In genomic region chr7:99580778-99581332, GRCh38 we compare ENCODE assay signal across 9 cellular contexts. TPM values are rescaled to one million over a fixed set of nuclear protein-coding genes. Genes with fewer than 3 reads are reported as not detected.
A peak's percentile ranks its signal among the peaks of the same experiment; 100 is the strongest.
DNase-seq lines count a peak whose midpoint lies in the region; ATAC-seq and TF ChIP-seq lines count a peak whose summit lies in the region.
"Not testable (repeated sequence)": the region's sequence is repeated elsewhere in the genome, so short reads cannot be mapped to it uniquely, and the experiment has no call there.
"Had no signal": no experiment of that assay in that cellular context is flagged by ENCODE, and none has a peak within 500 bp of the region (broad histone marks: within the 10 kb centered on the region; RNA-seq: fewer than 3 reads in every experiment).

No MANE protein-coding gene starts in this region.

- H3K4me3 ChIP-seq in SK-N-MC (peak overlapping the region; percentile 81), duodenal mucosa (ENCODE audit: low read depth in 1 of 2, low read length in 2 of 2) (peak overlapping the region; percentile 67 to 77), right cardiac atrium (ENCODE audit: low read length) (peak overlapping the region; percentile 52), mucosa of rectum (ENCODE audit: low read length in 2 of 2) (peak overlapping the region; percentile 70 to 78), retinal pigment epithelial cell (ENCODE audit: low read length) (peak overlapping the region; percentile 58)

- H3K9me3 Mint-ChIP-seq in Calu3 (ENCODE audit: low read depth, unreplicated experiment); activated naive CD8-positive, alpha-beta T cell (ENCODE audit: low read depth); type B pancreatic cell: not testable (repeated sequence)

- H3K4me1 Mint-ChIP-seq in Calu3 (ENCODE audit: low read depth, unreplicated experiment); type B pancreatic cell (ENCODE audit: unreplicated experiment): not testable (repeated sequence)
- H3K4me1 Mint-ChIP-seq in activated naive CD8-positive, alpha-beta T cell (ENCODE audit: low read depth) = peaks cover 18% of the 10 kb centered on the region

- WGBS in right cardiac atrium = 55% methylated on average over 4 of the region's 4 CpGs

- not testable (repeated sequence) for TF ChIP-seq CTCF in Calu3 (IDR thresholded peaks at IDR 0.05; ENCODE audit: unreplicated experiment); retinal pigment epithelial cell (conservative IDR thresholded peaks at IDR 0.05; ENCODE audit: low read depth, low read length); type B pancreatic cell (conservative IDR thresholded peaks at IDR 0.05)

- H3K27ac Mint-ChIP-seq in Calu3 (ENCODE audit: unreplicated experiment) = not testable (repeated sequence)
- peak overlapping the region; percentile 96 for H3K27ac Mint-ChIP-seq in activated naive CD8-positive, alpha-beta T cell
- H3K27ac Mint-ChIP-seq in type B pancreatic cell = peak overlapping the region; percentile 71

- not testable (repeated sequence) for H3K27me3 ChIP-seq in duodenal mucosa (ENCODE audit: control insufficient read depth in 1 of 2, insufficient read depth in 2 of 2, low read length in 2 of 2); right cardiac atrium (ENCODE audit: control insufficient read depth, insufficient read depth); mucosa of rectum (ENCODE audit: control insufficient read depth in 2 of 2, insufficient read depth in 2 of 2, low read length in 2 of 2)

- DNase-seq in Calu3; SK-N-MC (ENCODE audit: low read depth, low spot score); right cardiac atrium; retinal pigment epithelial cell (ENCODE audit: low read depth); type B pancreatic cell (ENCODE audit: extremely low spot score, unreplicated experiment): not testable (repeated sequence)

- H3K4me1 ChIP-seq in duodenal mucosa (ENCODE audit: control insufficient read depth in 1 of 2, insufficient read depth in 2 of 2, low read length in 2 of 2) (peaks cover 0 to 12% of the 10 kb centered on the region in 2 donors), mucosa of rectum (ENCODE audit: control insufficient read depth in 2 of 2, insufficient read depth in 2 of 2, low read length in 2 of 2) (peaks cover 11 to 12% of the 10 kb centered on the region in 2 donors)
- H3K4me1 ChIP-seq in right cardiac atrium (ENCODE audit: control insufficient read depth, insufficient read depth, low read length) = not testable (repeated sequence)

- BruUV-seq in Calu3 (replicated peaks; lab: Mats Ljungman, UMichigan) = not testable (repeated sequence)

- H3K4me3 Mint-ChIP-seq in Calu3 (ENCODE audit: low read depth, unreplicated experiment) = peak overlapping the region; percentile 61
- H3K4me3 Mint-ChIP-seq in activated naive CD8-positive, alpha-beta T cell = peak overlapping the region; percentile 90
- H3K4me3 Mint-ChIP-seq in type B pancreatic cell = peak overlapping the region; percentile 93

- H3K9ac ChIP-seq in SK-N-MC (ENCODE audit: insufficient read length) (peak overlapping the region; percentile 53), duodenal mucosa (ENCODE audit: low read depth in 1 of 2, low read length in 2 of 2) (peak overlapping the region; percentile 52 to 59), mucosa of rectum (ENCODE audit: low read depth in 1 of 2, low read length in 2 of 2) (peak overlapping the region; percentile 68 to 70)

- ATAC-seq in right cardiac atrium = not testable (repeated sequence)

- H3K36me3 Mint-ChIP-seq in Calu3 (ENCODE audit: insufficient read depth, unreplicated experiment); activated naive CD8-positive, alpha-beta T cell; type B pancreatic cell: not testable (repeated sequence)

- intact Hi-C loops in Calu3 (cut with micrococcal nuclease; ENCODE audit: unreplicated experiment); right cardiac atrium (cut with DNase I): not testable (repeated sequence)

- not testable (repeated sequence) for H3K27ac ChIP-seq in SK-N-MC; duodenal mucosa (ENCODE audit: low read depth, low read length); right cardiac atrium (ENCODE audit: low read length); mucosa of rectum (ENCODE audit: low read depth in 2 of 2, low read length in 2 of 2)

- H3K27me3 Mint-ChIP-seq in Calu3 (ENCODE audit: unreplicated experiment) (peaks cover 42% of the 10 kb centered on the region), type B pancreatic cell (peaks cover 23% of the 10 kb centered on the region)
- not testable (repeated sequence) for H3K27me3 Mint-ChIP-seq in activated naive CD8-positive, alpha-beta T cell

- not testable (repeated sequence) for H3K9me3 ChIP-seq in SK-N-MC (ENCODE audit: low read depth, low read length); duodenal mucosa (ENCODE audit: control insufficient read depth in 1 of 2, low read length in 2 of 2); right cardiac atrium (ENCODE audit: control insufficient read depth, low read length); mucosa of rectum (ENCODE audit: control insufficient read depth in 2 of 2, low read length in 2 of 2)

- CTCF ChIA-PET in Calu3 (lab: Charles Lee) = interaction anchor here (0.8 to 1.6 kb wide), 2 partner anchors 55 to 76 kb away, joined by 3 to 5 read pairs; partner anchors contain the start of gene ZKSCAN5

- H3K36me3 ChIP-seq in SK-N-MC (ENCODE audit: insufficient read depth, low read length); duodenal mucosa (ENCODE audit: control insufficient read depth in 1 of 2, insufficient read depth in 2 of 2, low read length in 2 of 2); mucosa of rectum (ENCODE audit: control insufficient read depth in 2 of 2, insufficient read depth in 2 of 2, low read length in 2 of 2): not testable (repeated sequence)

RNA-seq across cellular contexts. Expression of gene TMEM225B, which starts 17.2 kb away (rescaled TPM):
- not detected in 2 replicates for total RNA-seq in Calu3 (2022)
- under 1 TPM; 0.21 to 0.40 (median 0.37) TPM for total RNA-seq in right cardiac atrium
- polyA plus RNA-seq in right cardiac atrium = 0.41 TPM
- 0.36 and 0.82 TPM in 2 replicates for total RNA-seq in type B pancreatic cell (ENCODE audit: low replicate concordance)
- total RNA-seq: glomerular endothelial cell had no signal

RNA-seq across cellular contexts. Expression of gene ZNF655, which starts 22.4 kb away (rescaled TPM):
- not detected in 2 replicates for total RNA-seq in Calu3 (2022)
- total RNA-seq in right cardiac atrium = 10 to 100 TPM; 37.8 to 45.5 (median 39.8) TPM
- polyA plus RNA-seq in right cardiac atrium = 31.5 TPM
- total RNA-seq in type B pancreatic cell (ENCODE audit: low replicate concordance) = 69.2 and 89.1 TPM in 2 replicates

RNA-seq across cellular contexts. Expression of gene FAM200A, which starts 28.9 kb away (rescaled TPM):
- total RNA-seq in Calu3 (2022) = 3.9 and 4.1 TPM in 2 replicates
- total RNA-seq in right cardiac atrium = 1 to 10 TPM; 4.7 to 6.1 (median 5.5) TPM
- 6.7 TPM for polyA plus RNA-seq in right cardiac atrium
- total RNA-seq in type B pancreatic cell (ENCODE audit: low replicate concordance) = 10.2 and 10.8 TPM in 2 replicates

RNA-seq across cellular contexts. Expression of gene ZSCAN25, which starts 35.9 kb away (rescaled TPM):
- 12.9 and 13.5 TPM in 2 replicates for total RNA-seq in Calu3 (2022)
- total RNA-seq in right cardiac atrium = 1 to 10 TPM; 8.1 to 9.6 (median 8.6) TPM
- polyA plus RNA-seq in right cardiac atrium = 3.8 TPM
- 22.9 and 25.4 TPM in 2 replicates for total RNA-seq in type B pancreatic cell (ENCODE audit: low replicate concordance)

Comparison
In these comparisons a context has a peak if more than half of its experiments do, and no peak if none do; other contexts are left out.
1. RNA of gene ZNF655, which starts 22.4 kb away (total RNA-seq): 69.2 to 89.1 TPM in type B pancreatic cell and 37.8 to 45.5 TPM in right cardiac atrium; not detected in Calu3; every median in the first group is over 10 times any median in the second.
2. Peak in every context shown above with its lines, with median percentiles within 50 percentile points of each other: H3K4me3 Mint-ChIP-seq, H3K4me3 ChIP-seq and H3K9ac ChIP-seq.